In genomic region chr12:6492838-6493579, GRCh38 we compare ENCODE assay signal across 8 cellular contexts. TPM values are rescaled to one million over a fixed set of nuclear protein-coding genes. Genes with fewer than 3 reads are reported as not detected.
DNase-seq lines count a peak whose midpoint lies in the region; ATAC-seq and TF ChIP-seq lines count a peak whose summit lies in the region.

Gene MRPL51, minus strand, starts transcription at chr12:6493262. Its CDS starts 126 bp downstream, at chr12:6493136.

- no peaks in the 10 kb centered on the region for H3K9me3 ChIP-seq in prostate gland

- H3K4me3 ChIP-seq in prostate gland = peak within 1 kb of the TSS; percentile 64 to 69

- DNase-seq in NCI-H187 treated with DMSO at 0.1 percent for 48 hours (lab: John Stamatoyannopoulos, UW) (peak; percentile 77), T-helper 2 cell (peak; percentile 93 to 98 (median 96)), left ventricle myocardium superior (peak; percentile 99), prostate gland (ENCODE audit: low spot score) (peak; percentile 97), ureter (ENCODE audit: low spot score) (peak; percentile 97)

- no peak for TF ChIP-seq CTCF in prostate gland (IDR thresholded peaks at IDR 0.05)

- no peaks in the 10 kb centered on the region for H3K36me3 ChIP-seq in prostate gland

- no peaks in the 10 kb centered on the region for H3K27me3 ChIP-seq in prostate gland (replicated peaks; ENCODE audit: insufficient read depth)

- intact Hi-C loops in left ventricle myocardium superior (cut with micrococcal nuclease) (no loop called here), prostate gland (cut with DNase I) (loop anchor here (2.0 to 5.0 kb wide), 2 partner anchors 41 to 42 kb away; partner anchors contain the start of genes GAPDH and TAPBPL)

- H3K27ac ChIP-seq in angular gyrus (ENCODE audit: low read depth, low read length) (peak within 1 kb of the TSS; percentile 97), prostate gland (peak within 1 kb of the TSS; percentile 94 to 96)

- ATAC-seq in GM18498 (IDR thresholded peaks at IDR 0.05; ENCODE audit: unreplicated experiment) = peak; percentile 71
- ATAC-seq in HG02938 (IDR thresholded peaks at IDR 0.05; ENCODE audit: unreplicated experiment) = peak; percentile 62
- peak; percentile 97 for ATAC-seq in left ventricle myocardium superior

- peak; percentile 80 for TF ChIP-seq POLR2A in prostate gland (IDR thresholded peaks at IDR 0.05)

- WGBS in prostate gland = under 1% methylated on average over 41 of the region's 41 CpGs

- H3K4me1 ChIP-seq in prostate gland (replicated peaks) = no peaks in the 10 kb centered on the region

RNA-seq across cellular contexts. Expression of gene MRPL51, which starts in this region (rescaled TPM):
- total RNA-seq in left ventricle myocardium superior = 275 TPM
- 10 to 100 TPM; 70.3 to 80.2 TPM for total RNA-seq in prostate gland
- total RNA-seq in ureter = 150 TPM

Comparison
In these comparisons a context has a peak if more than half of its experiments do, and no peak if none do; other contexts are left out.
1. Peak in every context shown above with its lines: DNase-seq, ATAC-seq, H3K4me3 ChIP-seq and H3K27ac ChIP-seq.